ENCODE assay signal across 1 cellular context in the genomic region with DNA sequence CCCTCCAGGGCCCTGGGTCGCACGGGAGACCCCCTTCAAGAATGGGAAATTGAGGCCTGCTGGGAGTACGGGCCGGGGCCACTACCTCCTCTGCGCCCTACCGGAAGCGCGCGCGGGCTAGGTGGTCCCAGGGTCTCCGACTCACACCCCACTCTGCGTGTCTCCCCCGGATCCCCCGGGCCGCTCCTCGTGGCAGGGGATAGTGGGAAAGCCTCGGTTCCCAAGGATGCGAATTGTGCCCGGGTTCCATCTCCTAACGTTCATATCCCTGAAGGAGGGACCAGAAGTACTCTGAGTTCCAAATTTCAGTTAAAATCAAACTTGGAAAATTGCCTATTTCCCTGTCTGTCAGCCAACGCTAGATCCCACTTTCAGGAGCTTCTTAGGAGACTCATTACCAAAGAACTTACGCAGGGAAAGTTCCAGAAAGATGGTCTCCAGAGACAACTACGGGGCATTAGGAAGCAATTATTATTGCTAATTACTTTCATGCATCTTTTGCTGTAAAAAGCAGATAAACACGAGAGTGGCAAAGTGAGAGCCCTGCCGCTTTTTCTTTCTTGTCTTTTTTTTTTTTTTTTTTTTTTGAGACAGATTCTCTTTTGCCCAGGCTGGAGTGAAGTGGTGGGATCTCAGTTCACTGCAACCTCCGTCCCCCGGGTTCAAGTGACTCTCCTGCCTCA.
TF ChIP-seq lines count a peak whose summit lies in the region.

No MANE protein-coding gene starts in this region.

TF ChIP-seq in HepG2, 621 proteins besides CTCF, POLR2A, EP300 and RAD21 (continues in another document):
- peak; percentile 61; the same call in 1 of the 2 replicates for TF ChIP-seq ZNF318 (CRISPR knock-in tag; IDR thresholded peaks at IDR 0.05)
- TF ChIP-seq FOXM1 (CRISPR knock-in tag; IDR thresholded peaks at IDR 0.05) = no peak
- no peak for TF ChIP-seq HOXA9 (CRISPR knock-in tag; IDR thresholded peaks at IDR 0.05; ENCODE audit: borderline replicate concordance)
- TF ChIP-seq, protein P1, sequence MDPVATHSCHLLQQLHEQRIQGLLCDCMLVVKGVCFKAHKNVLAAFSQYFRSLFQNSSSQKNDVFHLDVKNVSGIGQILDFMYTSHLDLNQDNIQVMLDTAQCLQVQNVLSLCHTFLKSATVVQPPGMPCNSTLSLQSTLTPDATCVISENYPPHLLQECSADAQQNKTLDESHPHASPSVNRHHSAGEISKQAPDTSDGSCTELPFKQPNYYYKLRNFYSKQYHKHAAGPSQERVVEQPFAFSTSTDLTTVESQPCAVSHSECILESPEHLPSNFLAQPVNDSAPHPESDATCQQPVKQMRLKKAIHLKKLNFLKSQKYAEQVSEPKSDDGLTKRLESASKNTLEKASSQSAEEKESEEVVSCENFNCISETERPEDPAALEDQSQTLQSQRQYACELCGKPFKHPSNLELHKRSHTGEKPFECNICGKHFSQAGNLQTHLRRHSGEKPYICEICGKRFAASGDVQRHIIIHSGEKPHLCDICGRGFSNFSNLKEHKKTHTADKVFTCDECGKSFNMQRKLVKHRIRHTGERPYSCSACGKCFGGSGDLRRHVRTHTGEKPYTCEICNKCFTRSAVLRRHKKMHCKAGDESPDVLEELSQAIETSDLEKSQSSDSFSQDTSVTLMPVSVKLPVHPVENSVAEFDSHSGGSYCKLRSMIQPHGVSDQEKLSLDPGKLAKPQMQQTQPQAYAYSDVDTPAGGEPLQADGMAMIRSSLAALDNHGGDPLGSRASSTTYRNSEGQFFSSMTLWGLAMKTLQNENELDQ (CRISPR knock-in tag; IDR thresholded peaks at IDR 0.05; ENCODE audit: borderline replicate concordance) = no peak
- TF ChIP-seq, protein P2, sequence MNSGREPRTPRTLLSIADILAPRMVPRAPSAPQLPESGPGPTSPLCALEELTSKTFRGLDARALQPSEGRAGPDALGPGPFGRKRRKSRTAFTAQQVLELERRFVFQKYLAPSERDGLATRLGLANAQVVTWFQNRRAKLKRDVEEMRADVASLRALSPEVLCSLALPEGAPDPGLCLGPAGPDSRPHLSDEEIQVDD (CRISPR knock-in tag; IDR thresholded peaks at IDR 0.05; ENCODE audit: borderline replicate concordance) = no peak; the same call in 1 of the 2 replicates
- peak; percentile 67; the same call in 1 of the 2 replicates for TF ChIP-seq ZNF773 (CRISPR knock-in tag; IDR thresholded peaks at IDR 0.05; ENCODE audit: borderline replicate concordance)
- 0 out of 2 replicates have a peak, but pooled peaks have one; percentile 18 for TF ChIP-seq ZNF484 (CRISPR knock-in tag; IDR thresholded peaks at IDR 0.05; ENCODE audit: borderline replicate concordance, low read depth)
- TF ChIP-seq CAMTA2 (CRISPR knock-in tag; IDR thresholded peaks at IDR 0.05; ENCODE audit: borderline replicate concordance) = no peak
- TF ChIP-seq, protein P3, sequence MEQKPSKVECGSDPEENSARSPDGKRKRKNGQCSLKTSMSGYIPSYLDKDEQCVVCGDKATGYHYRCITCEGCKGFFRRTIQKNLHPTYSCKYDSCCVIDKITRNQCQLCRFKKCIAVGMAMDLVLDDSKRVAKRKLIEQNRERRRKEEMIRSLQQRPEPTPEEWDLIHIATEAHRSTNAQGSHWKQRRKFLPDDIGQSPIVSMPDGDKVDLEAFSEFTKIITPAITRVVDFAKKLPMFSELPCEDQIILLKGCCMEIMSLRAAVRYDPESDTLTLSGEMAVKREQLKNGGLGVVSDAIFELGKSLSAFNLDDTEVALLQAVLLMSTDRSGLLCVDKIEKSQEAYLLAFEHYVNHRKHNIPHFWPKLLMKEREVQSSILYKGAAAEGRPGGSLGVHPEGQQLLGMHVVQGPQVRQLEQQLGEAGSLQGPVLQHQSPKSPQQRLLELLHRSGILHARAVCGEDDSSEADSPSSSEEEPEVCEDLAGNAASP (CRISPR knock-in tag; IDR thresholded peaks at IDR 0.05; ENCODE audit: borderline replicate concordance) = no peak
- TF ChIP-seq SMARCC2 (IDR thresholded peaks at IDR 0.05) = no peak
- TF ChIP-seq TAF15 (IDR thresholded peaks at IDR 0.05; ENCODE audit: low read depth, low read length, poor library complexity, severe bottlenecking) = no peak
- no peak for TF ChIP-seq MTF2 (CRISPR knock-in tag; IDR thresholded peaks at IDR 0.05; ENCODE audit: borderline replicate concordance)
- peak; percentile 1; the same call in 1 of the 2 replicates for TF ChIP-seq ZNF609 (CRISPR knock-in tag; IDR thresholded peaks at IDR 0.05; ENCODE audit: borderline replicate concordance)
- no peak for TF ChIP-seq ZNF430 (CRISPR knock-in tag; IDR thresholded peaks at IDR 0.05)
- no peak for TF ChIP-seq ZNF512 (CRISPR knock-in tag; IDR thresholded peaks at IDR 0.05)
- no peak for TF ChIP-seq ELF4 (CRISPR knock-in tag; IDR thresholded peaks at IDR 0.05; ENCODE audit: borderline replicate concordance)
- TF ChIP-seq NR2F1 (CRISPR knock-in tag; IDR thresholded peaks at IDR 0.05) = no peak
- TF ChIP-seq TARDBP (CRISPR knock-in tag; IDR thresholded peaks at IDR 0.05) = no peak
- peak; percentile 86; the same call in 1 of the 2 replicates for TF ChIP-seq ZNF20 (CRISPR knock-in tag; IDR thresholded peaks at IDR 0.05)
- TF ChIP-seq EEA1 (CRISPR knock-in tag; IDR thresholded peaks at IDR 0.05; ENCODE audit: borderline replicate concordance) = no peak
- TF ChIP-seq, protein P4, sequence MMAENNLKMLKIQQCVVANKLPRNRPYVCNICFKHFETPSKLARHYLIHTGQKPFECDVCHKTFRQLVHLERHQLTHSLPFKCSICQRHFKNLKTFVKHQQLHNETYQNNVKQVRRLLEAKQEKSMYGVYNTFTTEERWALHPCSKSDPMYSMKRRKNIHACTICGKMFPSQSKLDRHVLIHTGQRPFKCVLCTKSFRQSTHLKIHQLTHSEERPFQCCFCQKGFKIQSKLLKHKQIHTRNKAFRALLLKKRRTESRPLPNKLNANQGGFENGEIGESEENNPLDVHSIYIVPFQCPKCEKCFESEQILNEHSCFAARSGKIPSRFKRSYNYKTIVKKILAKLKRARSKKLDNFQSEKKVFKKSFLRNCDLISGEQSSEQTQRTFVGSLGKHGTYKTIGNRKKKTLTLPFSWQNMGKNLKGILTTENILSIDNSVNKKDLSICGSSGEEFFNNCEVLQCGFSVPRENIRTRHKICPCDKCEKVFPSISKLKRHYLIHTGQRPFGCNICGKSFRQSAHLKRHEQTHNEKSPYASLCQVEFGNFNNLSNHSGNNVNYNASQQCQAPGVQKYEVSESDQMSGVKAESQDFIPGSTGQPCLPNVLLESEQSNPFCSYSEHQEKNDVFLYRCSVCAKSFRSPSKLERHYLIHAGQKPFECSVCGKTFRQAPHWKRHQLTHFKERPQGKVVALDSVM (CRISPR knock-in tag; IDR thresholded peaks at IDR 0.05) = no peak
- peak; percentile 19; the same call in 1 of the 2 replicates for TF ChIP-seq ZNF30 (CRISPR knock-in tag; IDR thresholded peaks at IDR 0.05)
- TF ChIP-seq GMEB2 (CRISPR knock-in tag; IDR thresholded peaks at IDR 0.05; ENCODE audit: low read depth) = no peak
- TF ChIP-seq ZNF441 (CRISPR knock-in tag; IDR thresholded peaks at IDR 0.05; ENCODE audit: borderline replicate concordance) = 0 out of 2 replicates have a peak, but pooled peaks have one; percentile 2
- no peak; the same call in 1 of the 2 replicates for TF ChIP-seq ZNF703 (CRISPR knock-in tag; IDR thresholded peaks at IDR 0.05; ENCODE audit: borderline replicate concordance)
- peak; percentile 89; the same call in 1 of the 2 replicates for TF ChIP-seq SNAI1 (CRISPR knock-in tag; IDR thresholded peaks at IDR 0.05; ENCODE audit: borderline replicate concordance)
- TF ChIP-seq ZNF17 (CRISPR knock-in tag; IDR thresholded peaks at IDR 0.05) = 0 out of 2 replicates have a peak, but pooled peaks have one; percentile 51
